In the genomic region with DNA sequence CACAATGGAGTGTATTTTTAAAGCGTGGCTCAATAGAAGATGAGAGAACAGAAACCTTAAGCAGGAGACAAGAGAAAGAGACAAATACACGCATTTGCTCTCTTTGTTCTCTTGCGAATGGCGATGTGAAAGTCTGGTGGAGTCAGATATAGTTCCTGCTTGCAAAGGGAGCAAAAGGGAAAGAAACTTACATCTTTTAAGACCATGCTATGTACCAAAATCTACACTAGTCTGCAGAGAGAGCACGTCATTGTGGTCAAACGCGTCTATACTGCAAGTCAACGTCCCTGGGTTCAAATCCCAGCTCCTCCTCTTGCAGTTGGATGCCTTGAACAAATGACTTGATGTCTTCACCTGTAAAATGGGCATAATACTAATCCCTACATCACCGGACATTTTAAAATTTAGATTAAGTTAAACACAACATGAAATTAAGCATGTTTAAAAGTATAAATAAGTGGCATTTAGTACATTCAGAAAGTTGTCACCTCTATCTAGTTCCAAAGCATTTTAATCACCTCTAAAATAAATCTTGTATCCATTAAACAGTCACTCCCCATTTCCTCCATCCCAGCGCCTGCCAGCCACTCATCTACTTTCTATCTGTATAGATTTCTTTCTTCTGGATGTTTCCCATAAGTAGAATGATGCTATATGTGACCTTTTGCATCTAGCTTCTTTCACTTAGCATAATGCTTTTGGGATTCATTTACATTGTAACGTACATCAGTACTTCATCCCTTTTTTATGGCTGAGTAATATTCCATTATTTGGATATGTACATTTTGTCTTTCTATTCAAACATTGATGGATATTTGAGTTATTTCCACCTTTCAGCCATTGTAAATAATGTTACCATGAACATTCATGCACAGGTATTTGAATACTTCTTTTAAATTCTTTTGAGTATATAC, we compare ENCODE assay signal across 1 cellular context.
TF ChIP-seq lines count a peak whose summit lies in the region.

No MANE protein-coding gene starts in this region.

TF ChIP-seq in K562, 482 proteins besides CTCF, POLR2A, EP300 and RAD21 (continued from another document and continues in another):
- TF ChIP-seq TCFL5 (CRISPR knock-in tag; conservative IDR thresholded peaks at IDR 0.05) (no peak), RCOR1 (IDR thresholded peaks at IDR 0.05; ENCODE audit: borderline replicate concordance in 1 of 2, low read depth in 2 of 2, low read length in 2 of 2) (no peak), RERE (CRISPR knock-in tag; IDR thresholded peaks at IDR 0.05; ENCODE audit: borderline replicate concordance) (no peak), HDAC8 (tag; IDR thresholded peaks at IDR 0.05) (no peak), FOXO4 (CRISPR knock-in tag; IDR thresholded peaks at IDR 0.05) (no peak), DDX20 (tag; IDR thresholded peaks at IDR 0.05; ENCODE audit: low read depth) (no peak), MYC (IDR thresholded peaks at IDR 0.05; ENCODE audit: low read depth, low read length) (no peak), MYC (CRISPR knock-in tag; IDR thresholded peaks at IDR 0.05; ENCODE audit: borderline replicate concordance, low read depth) (no peak), ZNF644 (tag; IDR thresholded peaks at IDR 0.05; ENCODE audit: low read depth) (no peak), ZNF184 (CRISPR knock-in tag; IDR thresholded peaks at IDR 0.05) (no peak), NFATC3 (IDR thresholded peaks at IDR 0.05) (no peak), THAP7 (CRISPR knock-in tag; IDR thresholded peaks at IDR 0.05) (no peak), NRF1 (conservative IDR thresholded peaks at IDR 0.05 in 1 of 2, IDR thresholded peaks at IDR 0.05 in 1 of 2) (0 out of 4 replicates have a peak, but pooled peaks of 1 of the 2 experiments have one; percentile 2), BCOR (IDR thresholded peaks at IDR 0.05) (peak; percentile 10; the same call in 1 of the 2 replicates), AFF1 (IDR thresholded peaks at IDR 0.05; ENCODE audit: low read depth in 1 of 2, partially characterized antibody in 2 of 2) (peak in 1 of 2 experiments; percentile 13), HMGXB4 (CRISPR knock-in tag; IDR thresholded peaks at IDR 0.05) (no peak), ELF2 (CRISPR knock-in tag; IDR thresholded peaks at IDR 0.05) (no peak), NR3C1 (CRISPR knock-in tag; IDR thresholded peaks at IDR 0.05) (no peak), DMBX1 (CRISPR knock-in tag; IDR thresholded peaks at IDR 0.05; ENCODE audit: borderline replicate concordance) (no peak), ZNF311 (CRISPR knock-in tag; IDR thresholded peaks at IDR 0.05) (no peak), TOE1 (IDR thresholded peaks at IDR 0.05; ENCODE audit: borderline replicate concordance) (no peak), TOE1 (CRISPR knock-in tag; IDR thresholded peaks at IDR 0.05; ENCODE audit: borderline replicate concordance, low read depth) (no peak), RBM25 (IDR thresholded peaks at IDR 0.05; ENCODE audit: low read depth, low read length, severe bottlenecking) (peak; percentile 78), LCOR (CRISPR knock-in tag; IDR thresholded peaks at IDR 0.05) (no peak), SMARCA5 (IDR thresholded peaks at IDR 0.05) (no peak), TEAD2 (tag; IDR thresholded peaks at IDR 0.05) (no peak), IFI16 (CRISPR knock-in tag; IDR thresholded peaks at IDR 0.05) (no peak), EGR1 (conservative IDR thresholded peaks at IDR 0.05) (no peak), SIN3B (IDR thresholded peaks at IDR 0.05; ENCODE audit: low read depth) (no peak), SMARCC2 (IDR thresholded peaks at IDR 0.05; ENCODE audit: low read depth) (no peak), ADNP (tag; IDR thresholded peaks at IDR 0.05) (peak; percentile 98), SLC30A9 (CRISPR knock-in tag; IDR thresholded peaks at IDR 0.05) (no peak), SRSF3 (IDR thresholded peaks at IDR 0.05; ENCODE audit: insufficient read depth, low read length) (no peak), TAF15 (IDR thresholded peaks at IDR 0.05; ENCODE audit: low read depth, low read length) (no peak), CTCFL (IDR thresholded peaks at IDR 0.05; ENCODE audit: borderline replicate concordance, insufficient read depth, low read depth, low read length, poor library complexity, severe bottlenecking) (no peak), NR2C2 (CRISPR knock-in tag; IDR thresholded peaks at IDR 0.05) (no peak), NR2C2 (tag; IDR thresholded peaks at IDR 0.05) (no peak), TRIM24 (IDR thresholded peaks at IDR 0.05) (no peak), TEAD4 (IDR thresholded peaks at IDR 0.05; ENCODE audit: low read length) (no peak), TEAD4 (CRISPR knock-in tag; IDR thresholded peaks at IDR 0.05; ENCODE audit: borderline replicate concordance) (no peak), ZNF146 (CRISPR knock-in tag; IDR thresholded peaks at IDR 0.05; ENCODE audit: unreplicated experiment) (peak; percentile 83)
- TF ChIP-seq, protein P1, sequence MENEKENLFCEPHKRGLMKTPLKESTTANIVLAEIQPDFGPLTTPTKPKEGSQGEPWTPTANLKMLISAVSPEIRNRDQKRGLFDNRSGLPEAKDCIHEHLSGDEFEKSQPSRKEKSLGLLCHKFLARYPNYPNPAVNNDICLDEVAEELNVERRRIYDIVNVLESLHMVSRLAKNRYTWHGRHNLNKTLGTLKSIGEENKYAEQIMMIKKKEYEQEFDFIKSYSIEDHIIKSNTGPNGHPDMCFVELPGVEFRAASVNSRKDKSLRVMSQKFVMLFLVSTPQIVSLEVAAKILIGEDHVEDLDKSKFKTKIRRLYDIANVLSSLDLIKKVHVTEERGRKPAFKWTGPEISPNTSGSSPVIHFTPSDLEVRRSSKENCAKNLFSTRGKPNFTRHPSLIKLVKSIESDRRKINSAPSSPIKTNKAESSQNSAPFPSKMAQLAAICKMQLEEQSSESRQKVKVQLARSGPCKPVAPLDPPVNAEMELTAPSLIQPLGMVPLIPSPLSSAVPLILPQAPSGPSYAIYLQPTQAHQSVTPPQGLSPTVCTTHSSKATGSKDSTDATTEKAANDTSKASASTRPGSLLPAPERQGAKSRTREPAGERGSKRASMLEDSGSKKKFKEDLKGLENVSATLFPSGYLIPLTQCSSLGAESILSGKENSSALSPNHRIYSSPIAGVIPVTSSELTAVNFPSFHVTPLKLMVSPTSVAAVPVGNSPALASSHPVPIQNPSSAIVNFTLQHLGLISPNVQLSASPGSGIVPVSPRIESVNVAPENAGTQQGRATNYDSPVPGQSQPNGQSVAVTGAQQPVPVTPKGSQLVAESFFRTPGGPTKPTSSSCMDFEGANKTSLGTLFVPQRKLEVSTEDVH (IDR thresholded peaks at IDR 0.05; ENCODE audit: low read depth, partially characterized antibody) = no peak
